In genomic region chr2:24076849-24077534, GRCh38 we compare ENCODE assay signal across 8 cellular contexts. TPM values are rescaled to one million over a fixed set of nuclear protein-coding genes. Genes with fewer than 3 reads are reported as not detected.
A peak's percentile ranks its signal among the peaks of the same experiment; 100 is the strongest.
DNase-seq lines count a peak whose midpoint lies in the region; ATAC-seq and TF ChIP-seq lines count a peak whose summit lies in the region.

No MANE protein-coding gene starts in this region.

- H3K27ac ChIP-seq in lower lobe of right lung (peak overlapping the region; percentile 93), thoracic aorta (peak overlapping the region; percentile 92 to 93)

- no peak for TF ChIP-seq CTCF in chondrocyte (IDR thresholded peaks at IDR 0.05)
- TF ChIP-seq CTCF in lower lobe of right lung (IDR thresholded peaks at IDR 0.05): no peak
- no peak for TF ChIP-seq CTCF in thoracic aorta (IDR thresholded peaks at IDR 0.05)

- peak; percentile 48 for DNase-seq in DMS 273 (lab: John Stamatoyannopoulos, UW; ENCODE audit: unreplicated experiment)
- no peak for DNase-seq in DMS 273 treated with DMSO at 0.1 percent for 48 hours (lab: John Stamatoyannopoulos, UW)
- DNase-seq in HAP-1 (ENCODE audit: low spot score in 2 of 2): peak in 1 of 2 experiments; percentile 39
- DNase-seq in NOMO-1 treated with dmso at 0.1 percent for 144 hours (lab: John Stamatoyannopoulos, UW; ENCODE audit: unreplicated experiment): peak; percentile 65
- DNase-seq in chondrocyte (ENCODE audit: low spot score): no peak
- DNase-seq in lower lobe of right lung: no peak
- DNase-seq in thoracic aorta (ENCODE audit: low spot score): peak; percentile 6
- no peak for DNase-seq in ureter (ENCODE audit: low spot score)

- in situ Hi-C loops in HAP-1 (cut with MboI; ENCODE audit: low sequenced_read_pairs): no loop called here

- peak overlapping the region; percentile 99 for H3K27ac Mint-ChIP-seq in chondrocyte (ENCODE audit: unreplicated experiment)

- H3K36me3 ChIP-seq in HAP-1 (replicated peaks): peaks cover 29% of the 10 kb centered on the region
- peaks cover 56% of the 10 kb centered on the region for H3K36me3 ChIP-seq in lower lobe of right lung
- H3K36me3 ChIP-seq in thoracic aorta: peaks cover 8% of the 10 kb centered on the region

- H3K9me3 Mint-ChIP-seq in chondrocyte (ENCODE audit: low read depth): no peaks in the 10 kb centered on the region

- peaks cover 28% of the 10 kb centered on the region for H3K4me1 Mint-ChIP-seq in chondrocyte (ENCODE audit: low read depth)

- H3K4me1 ChIP-seq in HAP-1 (peaks cover 3% of the 10 kb centered on the region; the same call in 1 of the 2 replicates), lower lobe of right lung (peaks cover 35% of the 10 kb centered on the region), thoracic aorta (ENCODE audit: control insufficient read depth in 1 of 2, low read depth in 2 of 2) (peaks cover 0 to 17% of the 10 kb centered on the region in 2 donors)

- H3K27me3 ChIP-seq in HAP-1 (ENCODE audit: low read depth) (no peaks in the 10 kb centered on the region), lower lobe of right lung (ENCODE audit: low read depth) (no peaks in the 10 kb centered on the region), thoracic aorta (replicated peaks; ENCODE audit: insufficient read depth) (no peaks in the 10 kb centered on the region)

- peak overlapping the region; percentile 99 for H3K4me3 Mint-ChIP-seq in chondrocyte (ENCODE audit: unreplicated experiment)

- ATAC-seq in lower lobe of right lung (peak; percentile 2 to 20), thoracic aorta (ENCODE audit: insufficient number of reproducible peaks, low FRiP score, low read depth) (no peak)

- intact Hi-C loops in lower lobe of right lung (cut with DNase I): no loop called here

- H3K9me3 ChIP-seq in HAP-1 (no peaks in the 10 kb centered on the region), lower lobe of right lung (no peaks in the 10 kb centered on the region), thoracic aorta (no peaks in the 10 kb centered on the region)

- H3K27me3 Mint-ChIP-seq in chondrocyte (ENCODE audit: low read depth): no peaks in the 10 kb centered on the region

- H3K36me3 Mint-ChIP-seq in chondrocyte (ENCODE audit: low read depth): peaks cover 11% of the 10 kb centered on the region

- H3K4me3 ChIP-seq in HAP-1 (peak overlapping the region; percentile 89), lower lobe of right lung (peak overlapping the region; percentile 96), thoracic aorta (peak overlapping the region; percentile 96)

RNA-seq across cellular contexts. Expression of gene SF3B6, which starts 0.9 kb away (rescaled TPM):
- total RNA-seq in chondrocyte (67.0 to 81.9 TPM (median 72.0 TPM) in 3 replicates), lower lobe of right lung (65.5 TPM), thoracic aorta (10 to 100 TPM; 39.7 to 44.1 TPM), ureter (70.5 TPM)

RNA-seq across cellular contexts. Expression of gene TP53I3, which starts 7.6 kb away (rescaled TPM):
- 48.6 to 56.7 TPM (median 51.7 TPM) in 3 replicates for total RNA-seq in chondrocyte
- total RNA-seq in lower lobe of right lung: 34.4 TPM
- total RNA-seq in thoracic aorta: 10 to 100 TPM in 1 of 2 donors, 1 to 10 TPM in 1; 3.1 to 13.0 TPM
- 30.5 TPM for total RNA-seq in ureter

RNA-seq across cellular contexts. Expression of gene FKBP1B, which starts 27.5 kb away (rescaled TPM):
- 10.4 to 18.2 TPM (median 16.2 TPM) in 3 replicates for total RNA-seq in chondrocyte
- total RNA-seq in lower lobe of right lung: 16.4 TPM
- 10 to 100 TPM in 1 of 2 donors, 1 to 10 TPM in 1; 7.3 to 12.5 TPM for total RNA-seq in thoracic aorta
- 4.1 TPM for total RNA-seq in ureter

RNA-seq across cellular contexts. Expression of gene WDCP, which starts 29.8 kb away (rescaled TPM):
- 10.6 to 12.6 TPM (median 12.5 TPM) in 3 replicates for total RNA-seq in chondrocyte
- total RNA-seq in lower lobe of right lung: 10.5 TPM
- 10 to 100 TPM in 1 of 2 donors, 1 to 10 TPM in 1; 8.0 to 21.3 TPM for total RNA-seq in thoracic aorta
- 13.6 TPM for total RNA-seq in ureter

RNA-seq across cellular contexts. Expression of gene PFN4, which starts 46.1 kb away (rescaled TPM):
- total RNA-seq in chondrocyte (1.3 to 1.4 TPM (median 1.3 TPM) in 3 replicates), lower lobe of right lung (1.7 TPM), thoracic aorta (1 to 10 TPM in 1 of 2 donors, not detected in 1; 1.9 TPM), ureter (1.2 TPM)

Comparison
In these comparisons a context has a peak if more than half of its experiments do, and no peak if none do; other contexts are left out.
1. DNase-seq: peak in DMS 273 (single experiment), NOMO-1 treated with dmso at 0.1 percent for 144 hours (single experiment) and thoracic aorta (single experiment); none in DMS 273 treated with DMSO at 0.1 percent for 48 hours (single experiment), chondrocyte (single experiment), lower lobe of right lung (single experiment) and ureter (single experiment).
2. Peak in every context shown above with its lines, with median percentiles within 50 percentile points of each other: H3K4me3 ChIP-seq.